In the genomic region with DNA sequence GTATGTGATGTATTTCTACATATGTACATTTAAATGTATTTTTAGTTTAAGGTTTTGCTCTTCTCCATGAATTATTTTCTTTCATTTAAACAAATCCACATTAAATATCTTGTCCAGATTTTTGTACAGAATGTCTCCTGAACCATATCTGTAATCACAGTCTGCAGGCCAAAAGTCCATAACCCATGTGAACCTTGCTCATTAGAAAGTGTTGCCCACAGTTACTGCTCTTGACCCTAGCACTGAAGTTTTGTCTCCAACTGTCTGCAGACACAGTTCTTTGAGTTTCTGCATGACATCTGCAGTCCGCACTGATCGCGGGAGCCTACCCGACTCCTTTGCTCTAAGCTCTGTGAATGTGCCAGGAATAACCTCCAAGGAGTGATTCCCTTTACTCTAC, we compare ENCODE assay signal across 20 cellular contexts.
DNase-seq lines count a peak whose midpoint lies in the region; ATAC-seq, FAIRE-seq and TF ChIP-seq lines count a peak whose summit lies in the region.
"Had no signal": no experiment of that assay in that cellular context is flagged by ENCODE, and none has a peak within 500 bp of the region (broad histone marks: within the 10 kb centered on the region; RNA-seq: fewer than 3 reads in every experiment).

No MANE protein-coding gene starts in this region.

- ATAC-seq in HepG2 (no peak), left lobe of liver (peak; percentile 99)
- ATAC-seq: A549; CD8-positive, alpha-beta T cell had no signal

- H3K4me2 ChIP-seq in HepG2 (ENCODE audit: low read depth, low read length) = no peak overlapping the region
- H3K4me2 ChIP-seq: A549; BLaER1 treated with 17β-estradiol and CSF1 and Interleukin-3, amounts not matched to agents 10 nM and 100 nM had no signal

- H3K27ac ChIP-seq in liver (ENCODE audit: low read depth in 1 of 2, low read length in 2 of 2) = no peak overlapping the region
- H3K27ac ChIP-seq in HepG2 (ENCODE audit: extremely low read length, insufficient read depth, low read length) = no peak overlapping the region
- no peak overlapping the region for H3K27ac ChIP-seq in small intestine (ENCODE audit: low read depth in 1 of 2, low read length in 1 of 2)
- H3K27ac ChIP-seq: A549; BLaER1 treated with 17β-estradiol and CSF1 and Interleukin-3, amounts not matched to agents 10 nM and 100 nM; C4-2B had no signal

- 44% methylated on average over 4 of the region's 4 CpGs for WGBS in liver
- WGBS in HepG2 (ENCODE audit: low lambda C conversion rate) = 14% methylated on average over 4 of the region's 4 CpGs
- WGBS in small intestine, 3 donors = 91 to 98% (median 93%) methylated on average over 4 of the region's 4 CpGs

- no peak for TF ChIP-seq POLR2A in HepG2 (IDR thresholded peaks at IDR 0.05; ENCODE audit: insufficient read depth in 1 of 2, low read depth in 2 of 2, low read length in 2 of 2)

- intact Hi-C loops in HepG2 (cut with micrococcal nuclease; ENCODE audit: unreplicated experiment) = no loop called here

- POLR2A ChIA-PET in HepG2 (lab: Yijun Ruan, JAX) = no interaction called here

- H3K9me3 ChIP-seq in liver (ENCODE audit: control insufficient read depth in 4 of 4, low read length in 3 of 4) = no peaks in the 10 kb centered on the region
- H3K9me3 ChIP-seq in HepG2 (ENCODE audit: low read length) = peaks cover 51% of the 10 kb centered on the region
- no peaks in the 10 kb centered on the region for H3K9me3 ChIP-seq in small intestine (ENCODE audit: control insufficient read depth, low read depth)
- H3K9me3 ChIP-seq: A549, Caco-2 had no signal

- in situ Hi-C loops in HepG2 (cut with HindIII; ENCODE audit: extremely low pct_ligation_motif_present, low pct_unique_long_range_greater_than_20kb) = no loop called here

- TF ChIP-seq EP300 in HepG2 (IDR thresholded peaks at IDR 0.05; ENCODE audit: low read depth in 2 of 2, low read length in 2 of 2) (no peak), HepG2 (CRISPR knock-in tag; IDR thresholded peaks at IDR 0.05; ENCODE audit: borderline replicate concordance) (no peak)

- TF ChIP-seq CTCF in liver (IDR thresholded peaks at IDR 0.05; ENCODE audit: low read depth, low read length, missing input control) (no peak), HepG2 (CRISPR knock-in tag; IDR thresholded peaks at IDR 0.05) (no peak)

- no peak for DNase-seq in HepG2 (ENCODE audit: low spot score)
- DNase-seq in left lobe of liver (ENCODE audit: low spot score) = peak; percentile 54
- DNase-seq in small intestine = peak; percentile 33
- no peak for DNase-seq in 8988T
- no peak for DNase-seq in retina
- DNase-seq: AML-193; Caco-2; Calu3; CD4-positive, alpha-beta T cell; CD8-positive, alpha-beta T cell; DMS79 treated with DMSO at 0.1 percent for 48 hours; GF-D8 had no signal

- H3K9ac ChIP-seq in liver (ENCODE audit: low read depth in 1 of 2, low read length in 2 of 2) (no peak overlapping the region), HepG2 (ENCODE audit: insufficient read depth, low read depth, low read length) (no peak overlapping the region)
- H3K9ac ChIP-seq: BLaER1 treated with 17β-estradiol and CSF1 and Interleukin-3, amounts not matched to agents 10 nM and 100 nM had no signal

- CTCF ChIA-PET in HepG2 (lab: Yijun Ruan, JAX; ENCODE audit: low intra/inter-chr PET ratio, low total read pairs) = no interaction called here

- TF ChIP-seq RAD21 in liver (IDR thresholded peaks at IDR 0.05) (peak; percentile 34 to 47), HepG2 (CRISPR knock-in tag; IDR thresholded peaks at IDR 0.05) (no peak)

- H3K27me3 ChIP-seq in liver (ENCODE audit: control insufficient read depth in 4 of 4, insufficient read depth in 4 of 4, low read length in 3 of 4) = no peaks in the 10 kb centered on the region
- no peaks in the 10 kb centered on the region for H3K27me3 ChIP-seq in HepG2 (ENCODE audit: control insufficient read depth in 1 of 2, insufficient read depth in 2 of 2, low read length in 2 of 2)
- no peaks in the 10 kb centered on the region for H3K27me3 ChIP-seq in small intestine (ENCODE audit: control insufficient read depth in 2 of 2, insufficient read depth in 2 of 2, low read length in 2 of 2)
- H3K27me3 ChIP-seq: BLaER1 treated with 17β-estradiol and CSF1 and Interleukin-3, amounts not matched to agents 10 nM and 100 nM had no signal

- FAIRE-seq in HepG2 (lab: Jason Lieb, UNC) = no peak
- no peak for FAIRE-seq in small intestine (lab: Jason Lieb, UNC)
- FAIRE-seq: A549, D721Med, G401.6, GM12891, GM19239 had no signal

- H3K4me1 ChIP-seq in liver (ENCODE audit: control insufficient read depth in 4 of 4, insufficient read depth in 4 of 4, low read length in 3 of 4) (peaks cover 0 to 12% (median 11%) of the 10 kb centered on the region in 4 donors), HepG2 (ENCODE audit: insufficient read depth, low read length) (no peaks in the 10 kb centered on the region), small intestine (ENCODE audit: control insufficient read depth in 2 of 2, insufficient read depth in 1 of 2, low read depth in 1 of 2, low read length in 1 of 2) (no peaks in the 10 kb centered on the region)
- H3K4me1 ChIP-seq: A549; BLaER1 treated with 17β-estradiol and CSF1 and Interleukin-3, amounts not matched to agents 10 nM and 100 nM; Caco-2 had no signal

- no TSS peak for BruUV-seq in HepG2 (replicated peaks; lab: Mats Ljungman, UMichigan)

- no peak overlapping the region for H2AFZ ChIP-seq in HepG2 (ENCODE audit: low read length)

- H3K79me2 ChIP-seq in HepG2 (ENCODE audit: insufficient read depth, low read length) = no peaks in the 10 kb centered on the region

- H3K4me3 ChIP-seq in liver (ENCODE audit: low read depth in 1 of 3, low read length in 3 of 3) (no peak overlapping the region), HepG2 (replicated peaks in 1 of 3; ENCODE audit: insufficient read depth in 1 of 3, low read depth in 2 of 3, low read length in 3 of 3) (no peak overlapping the region), small intestine (ENCODE audit: low read depth in 1 of 2, low read length in 2 of 2) (no peak overlapping the region)
- H3K4me3 ChIP-seq: A549; BLaER1 treated with 17β-estradiol and CSF1 and Interleukin-3, amounts not matched to agents 10 nM and 100 nM had no signal

- H3K36me3 ChIP-seq in liver (ENCODE audit: control insufficient read depth in 4 of 4, insufficient read depth in 3 of 4, low read depth in 1 of 4, low read length in 3 of 4) (no peaks in the 10 kb centered on the region), HepG2 (replicated peaks in 1 of 2; ENCODE audit: control insufficient read depth in 1 of 2, insufficient read depth in 2 of 2, low read length in 2 of 2) (no peaks in the 10 kb centered on the region), small intestine (ENCODE audit: control insufficient read depth in 2 of 2, insufficient read depth in 2 of 2, low read length in 2 of 2) (no peaks in the 10 kb centered on the region)
- H3K36me3 ChIP-seq: BLaER1 treated with 17β-estradiol and CSF1 and Interleukin-3, amounts not matched to agents 10 nM and 100 nM had no signal

- H4K20me1 ChIP-seq in HepG2 (ENCODE audit: insufficient read depth, low read length) = no peaks in the 10 kb centered on the region
- H4K20me1 ChIP-seq: BLaER1 treated with 17β-estradiol and CSF1 and Interleukin-3, amounts not matched to agents 10 nM and 100 nM had no signal

TF ChIP-seq in liver, 16 proteins besides CTCF, POLR2A, EP300 and RAD21 (continues in another document):
- no peak for TF ChIP-seq TAF1 (conservative IDR thresholded peaks at IDR 0.05)
- peak; percentile 62 for TF ChIP-seq NR2F2 (IDR thresholded peaks at IDR 0.05)
- peak in 1 of 2 donors; percentile 45 for TF ChIP-seq JUND (IDR thresholded peaks at IDR 0.05)
- TF ChIP-seq HNF4A (conservative IDR thresholded peaks at IDR 0.05) = peak; percentile 94 to 97
- TF ChIP-seq RXRA (IDR thresholded peaks at IDR 0.05) = peak; percentile 66 to 74
- no peak for TF ChIP-seq FOXA1 (IDR thresholded peaks at IDR 0.05)

TF ChIP-seq in HepG2, 621 proteins besides CTCF, POLR2A, EP300 and RAD21:
- no peak for TF ChIP-seq IRF2 (CRISPR knock-in tag; IDR thresholded peaks at IDR 0.05)
- TF ChIP-seq, protein P1, sequence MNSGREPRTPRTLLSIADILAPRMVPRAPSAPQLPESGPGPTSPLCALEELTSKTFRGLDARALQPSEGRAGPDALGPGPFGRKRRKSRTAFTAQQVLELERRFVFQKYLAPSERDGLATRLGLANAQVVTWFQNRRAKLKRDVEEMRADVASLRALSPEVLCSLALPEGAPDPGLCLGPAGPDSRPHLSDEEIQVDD (CRISPR knock-in tag; IDR thresholded peaks at IDR 0.05; ENCODE audit: borderline replicate concordance) = no peak
- no peak for TF ChIP-seq HHEX (CRISPR knock-in tag; IDR thresholded peaks at IDR 0.05)
- TF ChIP-seq STAT5B (CRISPR knock-in tag; IDR thresholded peaks at IDR 0.05) = no peak
TF ChIP-seq in HepG2: peak in this region for 0.

Comparison
In these comparisons a context has a peak if more than half of its experiments do, and no peak if none do; other contexts are left out.
1. DNase-seq: peak in left lobe of liver (single experiment) and small intestine (single experiment); none in HepG2 (single experiment), 8988T (single experiment) and retina (single experiment).